Comparison of ENCODE assay signal across 8 cellular contexts in the genomic region with DNA sequence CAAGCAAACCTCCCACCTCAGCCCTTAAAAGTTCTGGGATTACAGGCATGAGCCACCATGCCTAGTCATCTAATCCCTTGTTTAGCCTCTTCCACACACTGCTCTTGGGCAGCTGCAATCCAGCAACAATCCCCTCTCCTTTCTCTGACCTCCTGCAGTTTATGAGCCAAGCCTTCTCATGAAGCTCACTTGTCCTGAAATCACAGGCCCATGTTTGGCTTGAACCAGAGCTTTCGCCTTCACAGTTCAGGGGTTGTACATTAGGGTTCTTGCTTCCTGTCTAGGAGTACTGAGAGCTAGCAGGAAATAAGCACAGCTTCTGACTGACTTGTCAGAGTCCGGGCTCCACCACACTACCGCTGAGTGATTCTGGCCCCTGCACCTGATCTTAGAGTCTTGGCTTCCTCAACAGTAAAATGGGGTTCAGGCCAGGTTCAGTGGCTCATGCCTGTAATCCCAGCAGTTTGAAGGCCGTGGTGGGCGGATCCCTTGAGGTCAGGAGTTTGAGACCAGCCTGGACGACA. TPM values are rescaled to one million over a fixed set of nuclear protein-coding genes. Genes with fewer than 3 reads are reported as not detected.
DNase-seq lines count a peak whose midpoint lies in the region; ATAC-seq and TF ChIP-seq lines count a peak whose summit lies in the region.

No MANE protein-coding gene starts in this region.

- no peak overlapping the region for H3K4me3 Mint-ChIP-seq in WTC11
- H3K4me3 Mint-ChIP-seq in natural killer cell = peak overlapping the region; percentile 40

- DNase-seq in WTC11 (ENCODE audit: low spot score) (no peak), natural killer cell (peak; percentile 23), mucosa of gallbladder (ENCODE audit: low spot score) (no peak), NCI-H1105 (lab: John Stamatoyannopoulos, UW) (no peak), ureter (ENCODE audit: low spot score) (no peak), NCI-H526 treated with DMSO at 0.1 percent for 48 hours (lab: John Stamatoyannopoulos, UW) (no peak)

- H3K27me3 Mint-ChIP-seq in WTC11 (ENCODE audit: low read depth) (peaks cover 20% of the 10 kb centered on the region), natural killer cell (ENCODE audit: low read depth in 2 of 2) (no peaks in the 10 kb centered on the region)

- CTCF ChIA-PET in WTC11 (lab: Charles Lee) = interaction anchor here (1.1 to 2.3 kb wide), 4 partner anchors 10 to 144 kb away, joined by 3 to 11 read pairs (median 6); no protein-coding TSS in a partner anchor

- POLR2A ChIA-PET in WTC11 (lab: Charles Lee) = no interaction called here

- H3K27ac Mint-ChIP-seq in WTC11 (peak overlapping the region; percentile 60; the same call in 1 of the 2 replicates), natural killer cell (peak overlapping the region; percentile 79 to 91)

- no peaks in the 10 kb centered on the region for H3K36me3 Mint-ChIP-seq in WTC11
- no peaks in the 10 kb centered on the region for H3K36me3 Mint-ChIP-seq in natural killer cell

- ATAC-seq in GM18861 (IDR thresholded peaks at IDR 0.05; ENCODE audit: unreplicated experiment) (peak; percentile 90), HG02759 (IDR thresholded peaks at IDR 0.05; ENCODE audit: unreplicated experiment) (peak; percentile 84), WTC11 (no peak), natural killer cell (peak; percentile 92 to 99 (median 98))

- H3K9me3 Mint-ChIP-seq in WTC11 (no peaks in the 10 kb centered on the region), natural killer cell (no peaks in the 10 kb centered on the region)

- intact Hi-C loops in natural killer cell (cut with micrococcal nuclease) = no loop called here

- H3K4me1 Mint-ChIP-seq in WTC11 (no peaks in the 10 kb centered on the region), natural killer cell (peaks cover 9 to 14% of the 10 kb centered on the region in 2 donors)

- TF ChIP-seq CTCF in WTC11 (IDR thresholded peaks at IDR 0.05) (no peak), natural killer cell (IDR thresholded peaks at IDR 0.05) (no peak)

TF ChIP-seq in WTC11, 78 proteins besides CTCF, POLR2A, EP300 and RAD21 (continues in another document):
- TF ChIP-seq ZNF121 (CRISPR knock-in tag; IDR thresholded peaks at IDR 0.05) = no peak
- TF ChIP-seq NR2C2 (CRISPR knock-in tag; IDR thresholded peaks at IDR 0.05) = no peak
- no peak for TF ChIP-seq FOXJ3 (CRISPR knock-in tag; IDR thresholded peaks at IDR 0.05; ENCODE audit: borderline replicate concordance)
- TF ChIP-seq, protein P1, sequence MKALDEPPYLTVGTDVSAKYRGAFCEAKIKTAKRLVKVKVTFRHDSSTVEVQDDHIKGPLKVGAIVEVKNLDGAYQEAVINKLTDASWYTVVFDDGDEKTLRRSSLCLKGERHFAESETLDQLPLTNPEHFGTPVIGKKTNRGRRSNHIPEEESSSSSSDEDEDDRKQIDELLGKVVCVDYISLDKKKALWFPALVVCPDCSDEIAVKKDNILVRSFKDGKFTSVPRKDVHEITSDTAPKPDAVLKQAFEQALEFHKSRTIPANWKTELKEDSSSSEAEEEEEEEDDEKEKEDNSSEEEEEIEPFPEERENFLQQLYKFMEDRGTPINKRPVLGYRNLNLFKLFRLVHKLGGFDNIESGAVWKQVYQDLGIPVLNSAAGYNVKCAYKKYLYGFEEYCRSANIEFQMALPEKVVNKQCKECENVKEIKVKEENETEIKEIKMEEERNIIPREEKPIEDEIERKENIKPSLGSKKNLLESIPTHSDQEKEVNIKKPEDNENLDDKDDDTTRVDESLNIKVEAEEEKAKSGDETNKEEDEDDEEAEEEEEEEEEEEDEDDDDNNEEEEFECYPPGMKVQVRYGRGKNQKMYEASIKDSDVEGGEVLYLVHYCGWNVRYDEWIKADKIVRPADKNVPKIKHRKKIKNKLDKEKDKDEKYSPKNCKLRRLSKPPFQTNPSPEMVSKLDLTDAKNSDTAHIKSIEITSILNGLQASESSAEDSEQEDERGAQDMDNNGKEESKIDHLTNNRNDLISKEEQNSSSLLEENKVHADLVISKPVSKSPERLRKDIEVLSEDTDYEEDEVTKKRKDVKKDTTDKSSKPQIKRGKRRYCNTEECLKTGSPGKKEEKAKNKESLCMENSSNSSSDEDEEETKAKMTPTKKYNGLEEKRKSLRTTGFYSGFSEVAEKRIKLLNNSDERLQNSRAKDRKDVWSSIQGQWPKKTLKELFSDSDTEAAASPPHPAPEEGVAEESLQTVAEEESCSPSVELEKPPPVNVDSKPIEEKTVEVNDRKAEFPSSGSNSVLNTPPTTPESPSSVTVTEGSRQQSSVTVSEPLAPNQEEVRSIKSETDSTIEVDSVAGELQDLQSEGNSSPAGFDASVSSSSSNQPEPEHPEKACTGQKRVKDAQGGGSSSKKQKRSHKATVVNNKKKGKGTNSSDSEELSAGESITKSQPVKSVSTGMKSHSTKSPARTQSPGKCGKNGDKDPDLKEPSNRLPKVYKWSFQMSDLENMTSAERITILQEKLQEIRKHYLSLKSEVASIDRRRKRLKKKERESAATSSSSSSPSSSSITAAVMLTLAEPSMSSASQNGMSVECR (CRISPR knock-in tag; IDR thresholded peaks at IDR 0.05; ENCODE audit: borderline replicate concordance) = no peak
- no peak for TF ChIP-seq ZBTB21 (CRISPR knock-in tag; IDR thresholded peaks at IDR 0.05; ENCODE audit: borderline replicate concordance)
- TF ChIP-seq, protein P2, sequence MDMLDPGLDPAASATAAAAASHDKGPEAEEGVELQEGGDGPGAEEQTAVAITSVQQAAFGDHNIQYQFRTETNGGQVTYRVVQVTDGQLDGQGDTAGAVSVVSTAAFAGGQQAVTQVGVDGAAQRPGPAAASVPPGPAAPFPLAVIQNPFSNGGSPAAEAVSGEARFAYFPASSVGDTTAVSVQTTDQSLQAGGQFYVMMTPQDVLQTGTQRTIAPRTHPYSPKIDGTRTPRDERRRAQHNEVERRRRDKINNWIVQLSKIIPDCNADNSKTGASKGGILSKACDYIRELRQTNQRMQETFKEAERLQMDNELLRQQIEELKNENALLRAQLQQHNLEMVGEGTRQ (CRISPR knock-in tag; IDR thresholded peaks at IDR 0.05) = no peak
- TF ChIP-seq, protein P3, sequence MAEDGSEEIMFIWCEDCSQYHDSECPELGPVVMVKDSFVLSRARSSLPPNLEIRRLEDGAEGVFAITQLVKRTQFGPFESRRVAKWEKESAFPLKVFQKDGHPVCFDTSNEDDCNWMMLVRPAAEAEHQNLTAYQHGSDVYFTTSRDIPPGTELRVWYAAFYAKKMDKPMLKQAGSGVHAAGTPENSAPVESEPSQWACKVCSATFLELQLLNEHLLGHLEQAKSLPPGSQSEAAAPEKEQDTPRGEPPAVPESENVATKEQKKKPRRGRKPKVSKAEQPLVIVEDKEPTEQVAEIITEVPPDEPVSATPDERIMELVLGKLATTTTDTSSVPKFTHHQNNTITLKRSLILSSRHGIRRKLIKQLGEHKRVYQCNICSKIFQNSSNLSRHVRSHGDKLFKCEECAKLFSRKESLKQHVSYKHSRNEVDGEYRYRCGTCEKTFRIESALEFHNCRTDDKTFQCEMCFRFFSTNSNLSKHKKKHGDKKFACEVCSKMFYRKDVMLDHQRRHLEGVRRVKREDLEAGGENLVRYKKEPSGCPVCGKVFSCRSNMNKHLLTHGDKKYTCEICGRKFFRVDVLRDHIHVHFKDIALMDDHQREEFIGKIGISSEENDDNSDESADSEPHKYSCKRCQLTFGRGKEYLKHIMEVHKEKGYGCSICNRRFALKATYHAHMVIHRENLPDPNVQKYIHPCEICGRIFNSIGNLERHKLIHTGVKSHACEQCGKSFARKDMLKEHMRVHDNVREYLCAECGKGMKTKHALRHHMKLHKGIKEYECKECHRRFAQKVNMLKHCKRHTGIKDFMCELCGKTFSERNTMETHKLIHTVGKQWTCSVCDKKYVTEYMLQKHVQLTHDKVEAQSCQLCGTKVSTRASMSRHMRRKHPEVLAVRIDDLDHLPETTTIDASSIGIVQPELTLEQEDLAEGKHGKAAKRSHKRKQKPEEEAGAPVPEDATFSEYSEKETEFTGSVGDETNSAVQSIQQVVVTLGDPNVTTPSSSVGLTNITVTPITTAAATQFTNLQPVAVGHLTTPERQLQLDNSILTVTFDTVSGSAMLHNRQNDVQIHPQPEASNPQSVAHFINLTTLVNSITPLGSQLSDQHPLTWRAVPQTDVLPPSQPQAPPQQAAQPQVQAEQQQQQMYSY (CRISPR knock-in tag; IDR thresholded peaks at IDR 0.05) = no peak
- TF ChIP-seq JAZF1 (CRISPR knock-in tag; IDR thresholded peaks at IDR 0.05) = no peak
- TF ChIP-seq SOX15 (CRISPR knock-in tag; IDR thresholded peaks at IDR 0.05) = no peak
- TF ChIP-seq ZNF138 (CRISPR knock-in tag; conservative IDR thresholded peaks at IDR 0.05) = no peak
- TF ChIP-seq SMAD4 (CRISPR knock-in tag; IDR thresholded peaks at IDR 0.05) = no peak
- TF ChIP-seq, protein P4, sequence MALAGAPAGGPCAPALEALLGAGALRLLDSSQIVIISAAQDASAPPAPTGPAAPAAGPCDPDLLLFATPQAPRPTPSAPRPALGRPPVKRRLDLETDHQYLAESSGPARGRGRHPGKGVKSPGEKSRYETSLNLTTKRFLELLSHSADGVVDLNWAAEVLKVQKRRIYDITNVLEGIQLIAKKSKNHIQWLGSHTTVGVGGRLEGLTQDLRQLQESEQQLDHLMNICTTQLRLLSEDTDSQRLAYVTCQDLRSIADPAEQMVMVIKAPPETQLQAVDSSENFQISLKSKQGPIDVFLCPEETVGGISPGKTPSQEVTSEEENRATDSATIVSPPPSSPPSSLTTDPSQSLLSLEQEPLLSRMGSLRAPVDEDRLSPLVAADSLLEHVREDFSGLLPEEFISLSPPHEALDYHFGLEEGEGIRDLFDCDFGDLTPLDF (CRISPR knock-in tag; IDR thresholded peaks at IDR 0.05) = no peak
- TF ChIP-seq IRF2 (CRISPR knock-in tag; IDR thresholded peaks at IDR 0.05; ENCODE audit: borderline replicate concordance, low read depth) = no peak

RNA-seq across cellular contexts. Expression of a gene that starts 16.3 kb away (rescaled TPM):
- total RNA-seq in WTC11 (2021) (70.1 to 77.0 TPM (median 72.0 TPM) in 3 replicates), natural killer cell (10 to 100 TPM; 20.9 to 35.2 (median 27.3) TPM), mucosa of gallbladder (33.6 TPM), ureter (40.3 TPM)

RNA-seq across cellular contexts. Expression of a gene that starts 26.4 kb away (rescaled TPM):
- 139 to 153 TPM (median 144 TPM) in 3 replicates for total RNA-seq in WTC11 (2021)
- 100 to 1,000 TPM; 132 to 152 (median 152) TPM for total RNA-seq in natural killer cell
- 113 TPM for total RNA-seq in mucosa of gallbladder
- 255 TPM for total RNA-seq in ureter

RNA-seq across cellular contexts. Expression of a gene that starts 28.5 kb away (rescaled TPM):
- total RNA-seq in WTC11 (2021) (86.6 to 94.6 TPM (median 91.5 TPM) in 3 replicates), natural killer cell (10 to 100 TPM; 16.9 to 26.0 (median 20.0) TPM), mucosa of gallbladder (45.3 TPM), ureter (28.8 TPM)

RNA-seq across cellular contexts. Expression of a gene that starts 31.8 kb away (rescaled TPM):
- total RNA-seq in WTC11 (2021) (26.5 to 29.5 TPM (median 28.5 TPM) in 3 replicates), natural killer cell (10 to 100 TPM; 22.5 to 27.3 (median 23.2) TPM), mucosa of gallbladder (10.9 TPM), ureter (27.3 TPM)
